Comparison of ENCODE assay signal across 8 cellular contexts in the genomic region with DNA sequence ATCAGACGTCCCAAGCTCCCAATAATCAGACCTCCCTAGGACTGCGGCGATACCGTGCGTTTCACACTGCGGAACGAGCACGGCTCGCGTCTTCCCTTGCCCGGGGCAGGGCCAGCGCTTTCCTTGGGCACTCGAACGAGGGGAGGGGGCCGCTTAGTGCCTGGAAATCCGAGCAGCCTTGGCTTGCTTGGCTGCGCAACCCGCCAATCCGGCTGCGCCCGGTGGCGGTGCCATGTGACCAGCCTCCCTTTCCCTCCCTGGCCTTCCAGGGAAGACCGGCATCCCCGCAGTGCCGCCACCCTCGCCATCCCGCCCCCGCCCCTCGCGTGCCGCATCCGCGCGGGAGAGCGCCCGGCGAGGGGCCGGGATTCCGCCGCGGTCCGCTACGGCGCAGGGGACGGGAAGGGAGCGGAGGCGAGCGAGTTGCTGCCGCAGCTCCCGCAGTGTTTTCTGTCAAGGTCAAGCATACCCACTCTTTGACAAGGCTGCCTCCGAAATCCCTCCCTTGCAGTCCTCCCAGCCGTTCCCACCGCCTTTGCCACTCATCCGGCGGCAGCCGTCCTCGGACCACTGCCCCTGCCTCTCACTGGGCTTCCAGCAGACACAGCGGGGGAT. TPM values are rescaled to one million over a fixed set of nuclear protein-coding genes. Genes with fewer than 3 reads are reported as not detected.
DNase-seq lines count a peak whose midpoint lies in the region; ATAC-seq, FAIRE-seq and TF ChIP-seq lines count a peak whose summit lies in the region.

No MANE protein-coding gene starts in this region.

- H3K27me3 Mint-ChIP-seq in CD4-positive, CD25-positive, alpha-beta regulatory T cell: peaks cover 39% of the 10 kb centered on the region
- H3K27me3 Mint-ChIP-seq in activated B cell treated with CpG ODN at 0.5 μM for 24 hours: peaks cover 13% of the 10 kb centered on the region
- peaks cover 32% of the 10 kb centered on the region for H3K27me3 Mint-ChIP-seq in nephron (ENCODE audit: low read depth)

- H3K27ac Mint-ChIP-seq in CD4-positive, CD25-positive, alpha-beta regulatory T cell: no peak overlapping the region
- no peak overlapping the region for H3K27ac Mint-ChIP-seq in activated B cell treated with CpG ODN at 0.5 μM for 24 hours
- H3K27ac Mint-ChIP-seq in nephron: peak overlapping the region in 1 of 3 experiments; percentile 51

- H3K4me1 ChIP-seq in CD4-positive, CD25-positive, alpha-beta regulatory T cell (ENCODE audit: control insufficient read depth, insufficient read depth, low read length, poor library complexity, severe bottlenecking): peaks cover 6% of the 10 kb centered on the region
- H3K4me1 ChIP-seq in gastroesophageal sphincter: peaks cover 0 to 19% (median 4%) of the 10 kb centered on the region in 3 donors

- no peak for FAIRE-seq in GM12892 (lab: Jason Lieb, UNC)

- no peaks in the 10 kb centered on the region for H3K9me3 ChIP-seq in CD4-positive, CD25-positive, alpha-beta regulatory T cell (ENCODE audit: control insufficient read depth in 2 of 2, low read length in 2 of 2)
- no peaks in the 10 kb centered on the region for H3K9me3 ChIP-seq in gastroesophageal sphincter

- DNase-seq in CD4-positive, CD25-positive, alpha-beta regulatory T cell: no peak
- peak; percentile 86 for DNase-seq in NCI-H1092 (lab: John Stamatoyannopoulos, UW)
- DNase-seq in activated B cell treated with CpG ODN at 0.5 μM for 24 hours: no peak
- no peak for DNase-seq in SW480 (ENCODE audit: low spot score)
- no peak for DNase-seq in GM12892 (ENCODE audit: insufficient read length)

- POLR2A ChIA-PET in activated B cell treated with CpG ODN at 0.5 μM for 24 hours (lab: Charles Lee): interaction anchor here (0.7 to 5.7 kb wide), 4 partner anchors 8 to 102 kb away, joined by 3 to 39 read pairs (median 4); partner anchors contain the start of gene RNF19B

- no peak for TF ChIP-seq EP300 in gastroesophageal sphincter (IDR thresholded peaks at IDR 0.05)

- CTCF ChIA-PET in activated B cell treated with CpG ODN at 0.5 μM for 24 hours (lab: Charles Lee): no interaction called here

- no peaks in the 10 kb centered on the region for H3K36me3 ChIP-seq in CD4-positive, CD25-positive, alpha-beta regulatory T cell (ENCODE audit: control insufficient read depth, insufficient read depth, low read length)
- H3K36me3 ChIP-seq in gastroesophageal sphincter: no peaks in the 10 kb centered on the region

- WGBS in gastroesophageal sphincter (ENCODE audit: low coverage in 1 of 2), 2 donors: 0% methylated on average over 7 to 11 of the region's 58 CpGs

- H3K4me3 Mint-ChIP-seq in CD4-positive, CD25-positive, alpha-beta regulatory T cell: peak overlapping the region in 1 of 4 donors; percentile 11
- peak overlapping the region; percentile 73 for H3K4me3 Mint-ChIP-seq in activated B cell treated with CpG ODN at 0.5 μM for 24 hours
- peak overlapping the region; percentile 74 to 85 (median 80) for H3K4me3 Mint-ChIP-seq in nephron

- no peak overlapping the region for H3K27ac ChIP-seq in CD4-positive, CD25-positive, alpha-beta regulatory T cell (ENCODE audit: insufficient read depth, low read length, poor library complexity, severe bottlenecking)
- H3K27ac ChIP-seq in gastroesophageal sphincter: peak overlapping the region in 1 of 4 donors; percentile 74

- peak overlapping the region; percentile 26 for H3K4me3 ChIP-seq in CD4-positive, CD25-positive, alpha-beta regulatory T cell (ENCODE audit: low read depth, low read length)
- H3K4me3 ChIP-seq in gastroesophageal sphincter: peak overlapping the region; percentile 32 to 56

- H3K36me3 Mint-ChIP-seq in CD4-positive, CD25-positive, alpha-beta regulatory T cell: peaks cover 5% of the 10 kb centered on the region
- H3K36me3 Mint-ChIP-seq in activated B cell treated with CpG ODN at 0.5 μM for 24 hours (ENCODE audit: low read depth) (no peaks in the 10 kb centered on the region), nephron (ENCODE audit: low read depth) (no peaks in the 10 kb centered on the region)

- peak in 1 of 2 donors; percentile 12 for TF ChIP-seq POLR2A in gastroesophageal sphincter (IDR thresholded peaks at IDR 0.05)
- no peak for TF ChIP-seq POLR2A in GM12892 (IDR thresholded peaks at IDR 0.05; ENCODE audit: low read depth, low read length)

- intact Hi-C loops in activated B cell treated with CpG ODN at 0.5 μM for 24 hours (cut with micrococcal nuclease): no loop called here

- H3K4me1 Mint-ChIP-seq in CD4-positive, CD25-positive, alpha-beta regulatory T cell: peaks cover 0 to 11% (median 5%) of the 10 kb centered on the region in 4 donors
- H3K4me1 Mint-ChIP-seq in activated B cell treated with CpG ODN at 0.5 μM for 24 hours (peaks cover 12% of the 10 kb centered on the region), nephron (peaks cover 13% of the 10 kb centered on the region)

- no peak for ATAC-seq in CD4-positive, CD25-positive, alpha-beta regulatory T cell (ENCODE audit: low read depth in 2 of 2)
- ATAC-seq in activated B cell treated with CpG ODN at 0.5 μM for 24 hours (ENCODE audit: low read depth) (peak; percentile 21), gastroesophageal sphincter (peak; percentile 89), HG02763 (IDR thresholded peaks at IDR 0.05; ENCODE audit: unreplicated experiment) (no peak)

- peaks cover 0 to 9% (median 0%) of the 10 kb centered on the region in 7 donors for H3K9me3 Mint-ChIP-seq in CD4-positive, CD25-positive, alpha-beta regulatory T cell
- H3K9me3 Mint-ChIP-seq in activated B cell treated with CpG ODN at 0.5 μM for 24 hours (no peaks in the 10 kb centered on the region), nephron (peaks cover 6% of the 10 kb centered on the region)

- TF ChIP-seq CTCF in activated B cell treated with CpG ODN at 0.5 μM for 24 hours (IDR thresholded peaks at IDR 0.05) (no peak), gastroesophageal sphincter (IDR thresholded peaks at IDR 0.05) (no peak), nephron (IDR thresholded peaks at IDR 0.05; ENCODE audit: unreplicated experiment in 3 of 3) (no peak)

- H3K27me3 ChIP-seq in CD4-positive, CD25-positive, alpha-beta regulatory T cell (ENCODE audit: control insufficient read depth, insufficient read depth, low read length): peaks cover 23% of the 10 kb centered on the region
- no peaks in the 10 kb centered on the region for H3K27me3 ChIP-seq in gastroesophageal sphincter

RNA-seq across cellular contexts. Expression of gene RNF19B, which starts 8.3 kb away (rescaled TPM):
- 44.9 TPM for total RNA-seq in CD4-positive, CD25-positive, alpha-beta regulatory T cell
- polyA plus RNA-seq in CD4-positive, CD25-positive, alpha-beta regulatory T cell: 1 to 10 TPM; 2.0 to 2.6 (median 2.4) TPM
- total RNA-seq in activated B cell treated with CpG ODN at 0.5 μM for 24 hours (22.7 and 23.6 TPM in 2 replicates), gastroesophageal sphincter (10 to 100 TPM; 19.5 to 25.2 (median 21.8) TPM)
- 16.5 TPM for polyA plus RNA-seq in GM12892 (2012; ENCODE audit: missing spikeins)

Comparison
In these comparisons a context has a peak if more than half of its experiments do, and no peak if none do; other contexts are left out.
1. ATAC-seq: peak in activated B cell treated with CpG ODN at 0.5 μM for 24 hours (single experiment) and gastroesophageal sphincter (single experiment); none in CD4-positive, CD25-positive, alpha-beta regulatory T cell (0 of 2) and HG02763 (single experiment).